9 cellular contexts compared by ENCODE assay signal in the genomic region with DNA sequence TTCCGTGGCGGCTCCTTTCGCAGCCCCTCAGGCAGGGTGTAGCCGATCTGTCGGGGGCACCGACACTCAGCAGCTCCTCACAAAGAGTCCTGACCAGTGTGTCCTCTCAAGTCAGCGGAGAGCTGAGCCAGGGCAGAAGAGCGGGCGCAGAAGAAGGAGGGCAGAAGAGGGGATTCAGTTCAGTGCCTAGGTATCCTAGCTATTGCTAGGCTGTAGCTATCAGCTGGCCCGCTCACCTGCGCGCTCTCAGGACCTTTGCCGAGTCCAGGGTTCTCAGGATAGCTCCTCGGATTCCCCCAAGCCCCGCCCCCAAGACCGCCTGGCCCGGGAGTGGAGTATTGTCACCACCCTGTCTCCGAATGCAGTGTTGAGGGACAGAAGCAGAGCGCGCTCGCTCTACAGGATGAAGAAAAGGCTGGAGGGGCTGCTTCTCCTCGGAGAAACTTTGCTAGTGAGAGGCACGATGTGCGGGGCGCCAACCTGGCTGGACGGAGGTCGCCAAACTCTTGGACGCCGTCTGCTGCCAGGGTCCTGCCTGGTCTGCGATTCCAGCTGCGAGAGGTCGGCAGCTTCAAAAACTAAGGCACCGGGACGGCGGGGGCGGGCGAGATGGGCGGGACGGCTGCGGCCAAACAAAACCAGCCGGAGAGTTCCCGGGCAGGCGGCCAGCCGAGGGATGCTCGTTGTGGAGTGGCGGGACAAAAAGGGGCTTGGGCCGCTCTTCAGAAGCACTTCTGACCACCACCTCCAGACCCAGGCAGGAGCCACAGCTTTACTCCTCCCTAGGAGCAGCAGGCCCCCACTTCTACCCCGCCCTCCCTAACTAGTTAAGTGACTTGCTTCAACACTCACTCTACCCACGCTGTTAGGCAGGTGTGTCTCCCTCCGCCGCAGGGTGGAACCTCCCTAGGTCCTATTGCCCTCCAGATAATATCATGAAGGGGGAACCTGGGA. TPM values are rescaled to one million over a fixed set of nuclear protein-coding genes. Genes with fewer than 3 reads are reported as not detected.
DNase-seq lines count a peak whose midpoint lies in the region; ATAC-seq, FAIRE-seq and TF ChIP-seq lines count a peak whose summit lies in the region.
"Had no signal": no experiment of that assay in that cellular context is flagged by ENCODE, and none has a peak within 500 bp of the region (broad histone marks: within the 10 kb centered on the region; RNA-seq: fewer than 3 reads in every experiment).

A gene (minus strand): TSS at position 258 of the 954 bp plus-strand sequence. CDS start 613 bp downstream, outside the sequence.

- H3K4me3 ChIP-seq in fibroblast of mammary gland (ENCODE audit: control insufficient read depth, low read depth, low read length) (peak within 1 kb of the TSS; percentile 44), aorta (ENCODE audit: low read length in 2 of 2) (no peak within 1 kb of the TSS)

- TF ChIP-seq CTCF in fibroblast of mammary gland (conservative IDR thresholded peaks at IDR 0.05; ENCODE audit: control insufficient read depth, insufficient read depth, low read depth, low read length) (no peak), osteocyte (IDR thresholded peaks at IDR 0.05) (no peak)

- peak within 1 kb of the TSS; percentile 75 for H3K4me3 Mint-ChIP-seq in osteocyte (ENCODE audit: unreplicated experiment)

- no peaks in the 10 kb centered on the region for H3K36me3 Mint-ChIP-seq in osteocyte (ENCODE audit: unreplicated experiment)

- H3K4me1 Mint-ChIP-seq in osteocyte (ENCODE audit: unreplicated experiment): peaks cover 5% of the 10 kb centered on the region

- H3K9me3 Mint-ChIP-seq in osteocyte (ENCODE audit: unreplicated experiment): peaks cover 13% of the 10 kb centered on the region

- no peak within 1 kb of the TSS for H3K27ac Mint-ChIP-seq in osteocyte (ENCODE audit: unreplicated experiment)

- H3K27ac ChIP-seq in aorta (ENCODE audit: low read depth in 1 of 2, low read length in 2 of 2): no peak within 1 kb of the TSS

- no peaks in the 10 kb centered on the region for H3K27me3 ChIP-seq in aorta (ENCODE audit: control insufficient read depth in 1 of 2, insufficient read depth in 2 of 2, low read length in 1 of 2)

- H3K4me1 ChIP-seq in aorta (ENCODE audit: control insufficient read depth in 1 of 2, insufficient read depth in 2 of 2, low read length in 2 of 2): no peaks in the 10 kb centered on the region

- 1 to 26% methylated on average over 47 to 51 of the region's 51 CpGs for WGBS in aorta, 2 donors

- intact Hi-C loops in aorta (cut with DNase I): no loop called here

- ATAC-seq in aorta (ENCODE audit: low FRiP score) (peak; percentile 62), HG02571 (IDR thresholded peaks at IDR 0.05; ENCODE audit: unreplicated experiment) (no peak)

- FAIRE-seq in H54 (lab: Jason Lieb, UNC): peak; percentile 65

- TF ChIP-seq POLR2A in H54 (IDR thresholded peaks at IDR 0.05; ENCODE audit: low read depth, low read length): no peak

- peaks cover 4% of the 10 kb centered on the region for H3K27me3 Mint-ChIP-seq in osteocyte (ENCODE audit: unreplicated experiment)

- DNase-seq in ELF-1 (ENCODE audit: low read depth, low spot score) (peak; percentile 92), H54 (ENCODE audit: insufficient read length, low spot score) (peak; percentile 13), NCI-H1694 treated with DMSO at 0.1 percent for 48 hours (lab: John Stamatoyannopoulos, UW) (peak; percentile 13), fibroblast of mammary gland (ENCODE audit: low read depth) (peak; percentile 11), osteocyte (ENCODE audit: extremely low spot score, unreplicated experiment) (no peak), aorta (peak; percentile 52 to 77)
- DNase-seq in activated CD8-positive, alpha-beta memory T cell treated with anti-CD3 and anti-CD28 coated beads, Interleukin-2, amount 50 U/mL, for 4 hours: peak; percentile 52

- no peaks in the 10 kb centered on the region for H3K9me3 ChIP-seq in aorta (ENCODE audit: control insufficient read depth, low read length)

- H3K36me3 ChIP-seq in aorta (ENCODE audit: control insufficient read depth in 1 of 2, insufficient read depth in 2 of 2, low read length in 1 of 2): no peaks in the 10 kb centered on the region

RNA-seq across cellular contexts. Expression of the gene that starts here (rescaled TPM):
- total RNA-seq in osteocyte: not detected in 2 replicates
- total RNA-seq in aorta: under 1 TPM; 0.27 to 0.32 TPM
- polyA plus RNA-seq in aorta: under 1 TPM in 1 of 2 donors, not detected in 1; 0.26 TPM
- total RNA-seq: T-helper 2 cell treated with Interferon-gamma antibody and Interleukin-4, amounts not matched to agents 100 ng/mL and 5 ng/mL, for 36 hours had no signal

Comparison
In these comparisons a context has a peak if more than half of its experiments do, and no peak if none do; other contexts are left out.
1. Peak in DNase-seq and ATAC-seq in aorta; RNA of the gene not detected or under 1 TPM.